In genomic region chr11:111826322-111826950, GRCh38 we compare ENCODE assay signal across 28 cellular contexts.
"Had no signal": no experiment of that assay in that cellular context is flagged by ENCODE, and none has a peak within 500 bp of the region (broad histone marks: within the 10 kb centered on the region; RNA-seq: fewer than 3 reads in every experiment).

No MANE protein-coding gene starts in this region.

- H3K9me3 ChIP-seq: pancreas, prostate gland, tibial nerve had no signal

- H3K4me1 ChIP-seq: pancreas, prostate gland, tibial nerve had no signal

- H3K27ac ChIP-seq: brain microvascular endothelial cell, hepatocyte, pancreas, prostate gland, tibial nerve, WERI-Rb-1 had no signal

- DNase-seq: activated CD4-positive, alpha-beta memory T cell treated with anti-CD3 and anti-CD28 coated beads for 36 hours; activated CD4-positive, alpha-beta T cell treated with anti-CD3 and anti-CD28 coated beads, Interleukin-2, amount 10 ng/mL, durations not matched to agents 24 days and 14 days; activated CD4-positive, CD25-positive, alpha-beta regulatory T cell treated with anti-CD3 and anti-CD28 coated beads, Interleukin-2, amount 50 U/mL, for 72 hours; activated CD8-positive, alpha-beta memory T cell treated with anti-CD3 and anti-CD28 coated beads, Interleukin-2, amount 50 U/mL, for 4 hours; activated gamma-delta T cell; activated naive CD4-positive, alpha-beta T cell treated with anti-CD3 and anti-CD28 coated beads, Interleukin-2, amount 10 ng/mL, durations not matched to agents 7 days and 5 days; activated naive CD8-positive, alpha-beta T cell treated with anti-CD3 and anti-CD28 coated beads, Interleukin-2, amount 10 ng/mL, durations not matched to agents 7 days and 5 days; activated T-cell treated with anti-CD3 and anti-CD28 coated beads, Interleukin-2, amount 50 U/mL, for 1 hour; amniotic stem cell; brain microvascular endothelial cell; endodermal cell; glutamatergic neuron; left cardiac atrium; mammary epithelial cell; naive B cell; pancreas; stimulated activated CD4-positive, alpha-beta T cell treated with anti-CD3 and anti-CD28 coated beads, Interleukin-15, amount 100 ng/mL, for 24 hours; stimulated activated CD4-positive, alpha-beta T cell treated with anti-CD3 and anti-CD28 coated beads, Interleukin-2, amount 100 ng/mL, for 24 hours; stimulated activated naive CD4-positive, alpha-beta T cell; T-helper 9 cell; WERI-Rb-1 had no signal

- ATAC-seq: esophagus mucosa, left cardiac atrium, pancreas had no signal

- H3K27me3 ChIP-seq: brain microvascular endothelial cell, hepatocyte, pancreas, tibial nerve had no signal

- H3K27me3 Mint-ChIP-seq: activated CD4-positive, alpha-beta memory T cell treated with anti-CD3 and anti-CD28 coated beads for 36 hours; activated CD4-positive, alpha-beta T cell treated with anti-CD3 and anti-CD28 coated beads, Interleukin-2, amount 10 ng/mL, durations not matched to agents 24 days and 14 days; activated naive CD4-positive, alpha-beta T cell treated with anti-CD3 and anti-CD28 coated beads, Interleukin-2, amount 10 ng/mL, durations not matched to agents 7 days and 5 days; activated naive CD8-positive, alpha-beta T cell treated with anti-CD3 and anti-CD28 coated beads, Interleukin-2, amount 10 ng/mL, durations not matched to agents 7 days and 5 days; dendritic cell treated with granulocyte-macrophage colony-stimulating factor and Interleukin-4, amounts not matched to agents 40 ng/mL and 50 ng/mL, for 4 days; naive B cell had no signal

- H3K36me3 ChIP-seq: brain microvascular endothelial cell, prostate gland had no signal

- H3K27ac Mint-ChIP-seq: activated CD4-positive, alpha-beta memory T cell treated with anti-CD3 and anti-CD28 coated beads for 36 hours; activated CD4-positive, alpha-beta T cell treated with anti-CD3 and anti-CD28 coated beads, Interleukin-2, amount 10 ng/mL, durations not matched to agents 24 days and 14 days; activated naive CD4-positive, alpha-beta T cell treated with anti-CD3 and anti-CD28 coated beads, Interleukin-2, amount 10 ng/mL, durations not matched to agents 7 days and 5 days; activated naive CD8-positive, alpha-beta T cell treated with anti-CD3 and anti-CD28 coated beads, Interleukin-2, amount 10 ng/mL, durations not matched to agents 7 days and 5 days; activated T-helper 1 cell treated with anti-CD3 and anti-CD28 coated beads, Interleukin-12 subunit alpha, Interleukin-12 subunit beta, Interleukin-2, Interleukin-4 antibody, amounts not matched to agents 30 ng/mL and 10 ng/mL and 1 ng/mL, durations not matched to agents 14 hours and 24 hours and 36 hours; dendritic cell treated with granulocyte-macrophage colony-stimulating factor and Interleukin-4, amounts not matched to agents 40 ng/mL and 50 ng/mL, for 4 days; endodermal cell; mesothelial cell of epicardium had no signal

- H3K4me1 Mint-ChIP-seq: activated naive CD4-positive, alpha-beta T cell treated with anti-CD3 and anti-CD28 coated beads, Interleukin-2, amount 10 ng/mL, durations not matched to agents 7 days and 5 days; activated naive CD8-positive, alpha-beta T cell treated with anti-CD3 and anti-CD28 coated beads, Interleukin-2, amount 10 ng/mL, durations not matched to agents 7 days and 5 days; mesothelial cell of epicardium; naive B cell had no signal

- H3K9me3 Mint-ChIP-seq: activated CD4-positive, alpha-beta memory T cell treated with anti-CD3 and anti-CD28 coated beads for 36 hours; activated CD4-positive, alpha-beta T cell treated with anti-CD3 and anti-CD28 coated beads, Interleukin-2, amount 10 ng/mL, durations not matched to agents 24 days and 14 days; activated naive CD4-positive, alpha-beta T cell treated with anti-CD3 and anti-CD28 coated beads, Interleukin-2, amount 10 ng/mL, durations not matched to agents 7 days and 5 days; activated naive CD8-positive, alpha-beta T cell treated with anti-CD3 and anti-CD28 coated beads, Interleukin-2, amount 10 ng/mL, durations not matched to agents 7 days and 5 days; activated T-helper 1 cell treated with anti-CD3 and anti-CD28 coated beads, Interleukin-12 subunit alpha, Interleukin-12 subunit beta, Interleukin-2, Interleukin-4 antibody, amounts not matched to agents 30 ng/mL and 10 ng/mL and 1 ng/mL, durations not matched to agents 14 hours and 24 hours and 36 hours; dendritic cell treated with granulocyte-macrophage colony-stimulating factor and Interleukin-4, amounts not matched to agents 40 ng/mL and 50 ng/mL, for 4 days; endodermal cell; mesothelial cell of epicardium; naive B cell had no signal

- H3K4me3 ChIP-seq: hepatocyte, pancreas, prostate gland, tibial nerve had no signal

- H3K4me3 Mint-ChIP-seq: activated CD4-positive, alpha-beta memory T cell treated with anti-CD3 and anti-CD28 coated beads for 36 hours; activated CD4-positive, alpha-beta T cell treated with anti-CD3 and anti-CD28 coated beads, Interleukin-2, amount 10 ng/mL, durations not matched to agents 24 days and 14 days; activated naive CD4-positive, alpha-beta T cell treated with anti-CD3 and anti-CD28 coated beads, Interleukin-2, amount 10 ng/mL, durations not matched to agents 7 days and 5 days; activated naive CD8-positive, alpha-beta T cell treated with anti-CD3 and anti-CD28 coated beads, Interleukin-2, amount 10 ng/mL, durations not matched to agents 7 days and 5 days; activated T-helper 1 cell treated with anti-CD3 and anti-CD28 coated beads, Interleukin-12 subunit alpha, Interleukin-12 subunit beta, Interleukin-2, Interleukin-4 antibody, amounts not matched to agents 30 ng/mL and 10 ng/mL and 1 ng/mL, durations not matched to agents 14 hours and 24 hours and 36 hours; dendritic cell treated with granulocyte-macrophage colony-stimulating factor and Interleukin-4, amounts not matched to agents 40 ng/mL and 50 ng/mL, for 4 days; endodermal cell; mesothelial cell of epicardium had no signal
